ENCODE assay signal across 9 cellular contexts in the genomic region with DNA sequence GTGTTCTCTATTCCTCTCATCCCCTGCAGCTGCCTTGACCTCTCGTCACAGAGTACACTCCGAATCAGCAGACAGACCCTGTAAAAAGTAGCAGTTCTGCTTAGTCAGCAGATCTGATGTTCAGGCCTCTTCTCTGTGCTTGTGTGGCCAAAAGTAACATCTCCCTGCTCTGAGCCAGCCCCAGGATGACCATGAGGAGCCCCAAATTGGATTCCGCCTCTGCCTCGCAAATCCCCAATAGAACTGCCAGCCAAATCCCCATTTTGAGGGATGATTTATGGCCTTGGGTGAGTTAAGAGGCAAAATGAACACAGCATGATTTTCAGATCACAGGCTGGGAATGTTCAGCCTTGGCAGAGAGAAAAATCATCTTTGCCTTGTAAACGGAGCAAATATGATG.
DNase-seq lines count a peak whose midpoint lies in the region; ATAC-seq, FAIRE-seq and TF ChIP-seq lines count a peak whose summit lies in the region.
"Had no signal": no experiment of that assay in that cellular context is flagged by ENCODE, and none has a peak within 500 bp of the region (broad histone marks: within the 10 kb centered on the region; RNA-seq: fewer than 3 reads in every experiment).

No MANE protein-coding gene starts in this region.

- DNase-seq in M059J (ENCODE audit: low read depth) (peak; percentile 44), H1 (ENCODE audit: low read depth in 1 of 2, low spot score in 2 of 2) (no peak), lower lobe of right lung (no peak), substantia nigra (lab: John Stamatoyannopoulos, UW) (no peak), OCI-M1 (lab: John Stamatoyannopoulos, UW) (no peak), NCI-H345 (lab: John Stamatoyannopoulos, UW) (no peak), HTR-8/SVneo (ENCODE audit: insufficient read length, low spot score) (no peak)
- DNase-seq in stimulated activated CD8-positive, alpha-beta memory T cell treated with anti-CD3 and anti-CD28 coated beads, Interleukin-4, amount 100 ng/mL, for 48 hours, result no peak
- DNase-seq: activated CD4-positive, alpha-beta memory T cell treated with anti-CD3 and anti-CD28 coated beads, Interleukin-2, amount 10 ng/mL, durations not matched to agents 7 days and 5 days had no signal

- POLR2A ChIA-PET in H1 (lab: Charles Lee; ENCODE audit: partially characterized antibody), result interaction anchor here (1.1 to 1.5 kb wide), 3 partner anchors 10 to 75 kb away, joined by 3 to 4 read pairs (median 3); no protein-coding TSS in a partner anchor

- no peak overlapping the region for H3K56ac ChIP-seq in H1 (replicated peaks; ENCODE audit: insufficient read length, low read depth, low read length)

- FAIRE-seq in H1 (lab: Jason Lieb, UNC) (no peak), HTR-8/SVneo (lab: Jason Lieb, UNC) (no peak)

- no peak overlapping the region for H2BK120ac ChIP-seq in H1 (replicated peaks; ENCODE audit: low read depth, low read length)

- H2BK20ac ChIP-seq in H1 (ENCODE audit: low read length), result no peak overlapping the region

- H2AFZ ChIP-seq in H1 (ENCODE audit: low read length), result no peak overlapping the region

- H3K27ac ChIP-seq in H1 (ENCODE audit: low read depth, low read length) (no peak overlapping the region), lower lobe of right lung (peak overlapping the region; percentile 82), substantia nigra (ENCODE audit: low read depth, low read length, poor library complexity, severe bottlenecking) (peak overlapping the region; percentile 11)

- WGBS in H1 (ENCODE audit: extremely low coverage in 1 of 2, insufficient coverage in 1 of 2, insufficient read length in 1 of 2, insufficient replicate concordance in 2 of 2, low coverage in 1 of 2, low lambda C conversion rate in 2 of 2, missing lambda C conversion rate in 1 of 2), 2 experiments, result 91% methylated on average over 5 of the region's 5 CpGs; no CpG with 5 or more reads in 1 of the 2 experiments

- no peak overlapping the region for H2BK12ac ChIP-seq in H1 (ENCODE audit: low read depth, low read length)

- no peak overlapping the region for H4K91ac ChIP-seq in H1 (replicated peaks; ENCODE audit: insufficient read length, low read length)

- no peak for TF ChIP-seq CTCF in H1 (IDR thresholded peaks at IDR 0.05; ENCODE audit: control extremely low read depth in 1 of 3, insufficient read depth in 1 of 3, low read depth in 1 of 3, low read length in 3 of 3)
- TF ChIP-seq CTCF in lower lobe of right lung (IDR thresholded peaks at IDR 0.05), result no peak

- H3K36me3 ChIP-seq in H1 (ENCODE audit: control insufficient read depth in 2 of 4, insufficient read depth in 4 of 4, low read length in 3 of 4) (no peaks in the 10 kb centered on the region), lower lobe of right lung (no peaks in the 10 kb centered on the region)

- H3K4ac ChIP-seq in H1 (replicated peaks; ENCODE audit: insufficient read length, low read depth, low read length), result no peak overlapping the region

- no peak overlapping the region; a peak in 2 of 7 replicates for H3K9ac ChIP-seq in H1 (replicated peaks in 1 of 4; ENCODE audit: extremely low read depth in 1 of 4, low read depth in 3 of 4, low read length in 3 of 4)

- no peak overlapping the region for H2BK5ac ChIP-seq in H1 (ENCODE audit: low read depth, low read length)

- H3K4me3 ChIP-seq in H1 (ENCODE audit: extremely low read depth in 1 of 4, insufficient read depth in 2 of 4, low read depth in 3 of 4, low read length in 4 of 4) (no peak overlapping the region), lower lobe of right lung (no peak overlapping the region)

- H4K5ac ChIP-seq in H1 (ENCODE audit: insufficient read length, low read depth, low read length), result no peak overlapping the region

- no peaks in the 10 kb centered on the region for H4K20me1 ChIP-seq in H1 (replicated peaks in 1 of 2; ENCODE audit: control insufficient read depth in 1 of 2, insufficient read depth in 2 of 2, low read length in 2 of 2)

- H3K4me1 ChIP-seq in H1 (replicated peaks in 1 of 4; ENCODE audit: control insufficient read depth in 3 of 4, insufficient read depth in 4 of 4, low read length in 3 of 4) (peaks cover 12 to 20% (median 16%) of the 10 kb centered on the region in 4 experiments), lower lobe of right lung (peaks cover 30% of the 10 kb centered on the region)

- H3K23ac ChIP-seq in H1 (ENCODE audit: insufficient read length), result no peak overlapping the region

- intact Hi-C loops in lower lobe of right lung (cut with DNase I), result no loop called here

- H3K9me3 ChIP-seq in H1 (ENCODE audit: insufficient read depth in 2 of 2, low read depth in 1 of 2, low read length in 1 of 2) (no peaks in the 10 kb centered on the region), lower lobe of right lung (no peaks in the 10 kb centered on the region)

- TF ChIP-seq POLR2A in H1 (IDR thresholded peaks at IDR 0.05; ENCODE audit: control extremely low read depth in 1 of 2, low read depth in 2 of 2, low read length in 2 of 2), result no peak

- peak in 1 of 2 donors; percentile 33 for ATAC-seq in lower lobe of right lung

- no peak overlapping the region for H3K14ac ChIP-seq in H1 (ENCODE audit: insufficient read length)

- H3K18ac ChIP-seq in H1 (ENCODE audit: extremely low read depth, low read length), result no peak overlapping the region

- H3K23me2 ChIP-seq in H1 (ENCODE audit: low read depth, low read length), result no peaks in the 10 kb centered on the region

- no peak overlapping the region; the same call in 1 of the 2 replicates for H4K8ac ChIP-seq in H1 (ENCODE audit: extremely low read depth, insufficient read depth, low read length)

- no peaks in the 10 kb centered on the region for H3K79me1 ChIP-seq in H1 (ENCODE audit: low read depth, low read length)

- peak overlapping the region; percentile 19; the same call in 1 of the 2 replicates for H2BK15ac ChIP-seq in H1 (ENCODE audit: low read length)

- H2AK5ac ChIP-seq in H1 (ENCODE audit: low read depth, low read length), result 0 out of 2 replicates have a peak overlapping the region, but pooled peaks have one; percentile 42

- TF ChIP-seq EP300 in H1 (IDR thresholded peaks at IDR 0.05; ENCODE audit: borderline replicate concordance in 1 of 2, low read depth in 2 of 2, low read length in 2 of 2), result no peak

- H3K79me2 ChIP-seq in H1 (ENCODE audit: control insufficient read depth in 1 of 2, insufficient read depth in 2 of 2, low read length in 2 of 2), result no peaks in the 10 kb centered on the region

- H3K27me3 ChIP-seq in H1 (replicated peaks in 1 of 4; ENCODE audit: control insufficient read depth in 3 of 4, extremely low read depth in 1 of 4, insufficient read depth in 3 of 4, low read length in 3 of 4) (no peaks in the 10 kb centered on the region), lower lobe of right lung (ENCODE audit: low read depth) (no peaks in the 10 kb centered on the region)

- no peak for TF ChIP-seq RAD21 in H1 (IDR thresholded peaks at IDR 0.05 in 1 of 2, conservative IDR thresholded peaks at IDR 0.05 in 1 of 2; ENCODE audit: low read depth in 2 of 2, low read length in 2 of 2)

- no peak overlapping the region for H3K4me2 ChIP-seq in H1 (ENCODE audit: insufficient read depth in 1 of 2, low read depth in 2 of 2, low read length in 2 of 2)

- CTCF ChIA-PET in H1 (lab: Charles Lee; ENCODE audit: partially characterized antibody), result interaction anchor here (0.7 to 5.2 kb wide), 25 partner anchors 11 to 174 kb away, joined by 3 to 53 read pairs (median 4); no protein-coding TSS in a partner anchor

TF ChIP-seq in H1, 55 proteins besides CTCF, POLR2A, EP300 and RAD21:
- TF ChIP-seq POU5F1 (IDR thresholded peaks at IDR 0.05; ENCODE audit: low read depth, low read length) (no peak), MAFK (IDR thresholded peaks at IDR 0.05; ENCODE audit: low read depth, low read length) (peak; percentile 94)
